ENCODE assay signal across 20 cellular contexts in the genomic region with DNA sequence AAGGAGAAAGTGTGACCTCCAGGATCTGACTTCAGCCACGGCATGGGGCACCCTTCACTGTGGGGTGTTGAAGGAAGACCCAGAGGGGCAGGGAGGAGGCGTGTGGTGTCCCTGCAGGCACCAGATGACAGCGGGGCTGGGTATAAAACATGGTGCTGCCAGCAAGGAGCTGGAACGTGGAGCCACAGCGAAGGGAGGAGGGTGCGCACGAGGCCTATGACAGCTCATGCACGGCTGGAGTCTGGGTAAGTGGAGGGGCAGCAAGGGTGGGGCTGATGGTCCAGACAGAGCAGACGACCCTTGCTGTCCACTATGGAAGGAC. TPM values are rescaled to one million over a fixed set of nuclear protein-coding genes. Genes with fewer than 3 reads are reported as not detected.
DNase-seq lines count a peak whose midpoint lies in the region; ATAC-seq, FAIRE-seq and TF ChIP-seq lines count a peak whose summit lies in the region.
"Had no signal": no experiment of that assay in that cellular context is flagged by ENCODE, and none has a peak within 500 bp of the region (broad histone marks: within the 10 kb centered on the region; RNA-seq: fewer than 3 reads in every experiment).

No MANE protein-coding gene starts in this region.

- H3K4me3 ChIP-seq in KMS-11 (IDR thresholded peaks at IDR 0.05; ENCODE audit: insufficient read depth, low read depth, low read length) (no peak overlapping the region), kidney (ENCODE audit: low read length in 2 of 2) (no peak overlapping the region)
- H3K4me3 ChIP-seq: ovary, SK-N-MC, suprapubic skin had no signal

- no peak overlapping the region for H3K4me3 Mint-ChIP-seq in type B pancreatic cell

- ATAC-seq in left cardiac atrium (no peak), GM19397 (IDR thresholded peaks at IDR 0.05; ENCODE audit: unreplicated experiment) (no peak), HG03457 (IDR thresholded peaks at IDR 0.05; ENCODE audit: unreplicated experiment) (no peak)
- ATAC-seq: left colon, Panc1 had no signal

- H3K27ac ChIP-seq in KMS-11 = no peak overlapping the region
- H3K27ac ChIP-seq in kidney (ENCODE audit: low read depth in 2 of 2, low read length in 2 of 2) = no peak overlapping the region
- H3K27ac ChIP-seq: ovary, SK-N-MC, suprapubic skin had no signal

- intact Hi-C loops in left cardiac atrium (cut with DNase I) (no loop called here), cardiac septum (cut with DNase I) (no loop called here), kidney (cut with DNase I) (no loop called here)

- H3K27me3 Mint-ChIP-seq in type B pancreatic cell = no peaks in the 10 kb centered on the region

- H3K9ac ChIP-seq in KMS-11 (no peak overlapping the region), kidney (ENCODE audit: low read length in 2 of 2) (no peak overlapping the region)

- H3K79me2 ChIP-seq in KMS-11 (ENCODE audit: insufficient read depth, low read depth) = no peaks in the 10 kb centered on the region

- H3K4me1 ChIP-seq in KMS-11 (ENCODE audit: low read depth, poor library complexity, severe bottlenecking) (no peaks in the 10 kb centered on the region), kidney (ENCODE audit: control insufficient read depth in 1 of 2, insufficient read depth in 1 of 2, low read depth in 1 of 2, low read length in 2 of 2) (no peaks in the 10 kb centered on the region)

- no peak for FAIRE-seq in kidney (lab: Jason Lieb, UNC)
- FAIRE-seq: GM12891 had no signal

- no peaks in the 10 kb centered on the region for H4K20me1 ChIP-seq in KMS-11 (ENCODE audit: insufficient read depth)

- H3K36me3 Mint-ChIP-seq in type B pancreatic cell = peaks cover 5% of the 10 kb centered on the region

- H3K4me2 ChIP-seq in KMS-11 = peak overlapping the region; percentile 26; the same call in 1 of the 2 replicates

- H3K9me3 ChIP-seq in kidney (ENCODE audit: control insufficient read depth in 1 of 2, low read length in 2 of 2) = peaks cover 0 to 7% of the 10 kb centered on the region in 2 donors
- H3K9me3 ChIP-seq: ovary had no signal

- TF ChIP-seq CTCF in KMS-11 (conservative IDR thresholded peaks at IDR 0.05; ENCODE audit: low read depth, low read length) (no peak), kidney (IDR thresholded peaks at IDR 0.05; ENCODE audit: borderline replicate concordance, extremely low read depth, insufficient read depth) (no peak), type B pancreatic cell (conservative IDR thresholded peaks at IDR 0.05) (no peak)

- peak; percentile 13 for DNase-seq in left cardiac atrium
- no peak for DNase-seq in cardiac septum (ENCODE audit: low spot score)
- peak; percentile 51 for DNase-seq in kidney
- DNase-seq in type B pancreatic cell (ENCODE audit: extremely low spot score, unreplicated experiment) = no peak
- no peak for DNase-seq in activated CD8-positive, alpha-beta memory T cell treated with anti-CD3 and anti-CD28 coated beads, Interleukin-2, amount 50 U/mL, for 4 hours
- DNase-seq: central memory CD4-positive, alpha-beta T cell; COR-L47; hypothalamus; NCI-H2171 treated with DMSO at 0.1 percent for 48 hours; NCI-H748 treated with DMSO at 0.1 percent for 48 hours had no signal

- H3K4me1 Mint-ChIP-seq in type B pancreatic cell (ENCODE audit: unreplicated experiment) = no peaks in the 10 kb centered on the region

- H2AFZ ChIP-seq in KMS-11 (ENCODE audit: low read depth) = no peak overlapping the region

- peak overlapping the region; percentile 53 for H3K27ac Mint-ChIP-seq in type B pancreatic cell

- peaks cover 11% of the 10 kb centered on the region; the same call in 1 of the 2 replicates for H3K27me3 ChIP-seq in KMS-11 (ENCODE audit: insufficient read depth, low read depth)
- H3K27me3 ChIP-seq: ovary had no signal

- H3K9me3 Mint-ChIP-seq in type B pancreatic cell = no peaks in the 10 kb centered on the region

- H3K36me3 ChIP-seq in KMS-11 (ENCODE audit: insufficient read depth) (no peaks in the 10 kb centered on the region), kidney (ENCODE audit: control insufficient read depth in 1 of 2, insufficient read depth in 2 of 2, low read length in 2 of 2) (peaks cover 5 to 38% of the 10 kb centered on the region in 2 donors)
- H3K36me3 ChIP-seq: ovary had no signal

RNA-seq across cellular contexts. Expression of gene FOXL3, which starts 27.8 kb away (rescaled TPM):
- not detected for total RNA-seq in left cardiac atrium
- not detected for total RNA-seq in cardiac septum
- total RNA-seq in kidney = not detected
- polyA plus RNA-seq in kidney (ENCODE audit: insufficient read depth, low read depth, low replicate concordance) = not detected
- total RNA-seq in type B pancreatic cell (ENCODE audit: low replicate concordance) = not detected in 2 replicates
- total RNA-seq: ovary, skeletal muscle tissue, suprapubic skin had no signal
- polyA plus RNA-seq: ovary had no signal

Comparison
In these comparisons a context has a peak if more than half of its experiments do, and no peak if none do; other contexts are left out.
1. DNase-seq: peak in left cardiac atrium (single experiment) and kidney (single experiment); none in cardiac septum (single experiment), type B pancreatic cell (single experiment) and activated CD8-positive, alpha-beta memory T cell treated with anti-CD3 and anti-CD28 coated beads, Interleukin-2, amount 50 U/mL, for 4 hours (single experiment).